In the genomic region with DNA sequence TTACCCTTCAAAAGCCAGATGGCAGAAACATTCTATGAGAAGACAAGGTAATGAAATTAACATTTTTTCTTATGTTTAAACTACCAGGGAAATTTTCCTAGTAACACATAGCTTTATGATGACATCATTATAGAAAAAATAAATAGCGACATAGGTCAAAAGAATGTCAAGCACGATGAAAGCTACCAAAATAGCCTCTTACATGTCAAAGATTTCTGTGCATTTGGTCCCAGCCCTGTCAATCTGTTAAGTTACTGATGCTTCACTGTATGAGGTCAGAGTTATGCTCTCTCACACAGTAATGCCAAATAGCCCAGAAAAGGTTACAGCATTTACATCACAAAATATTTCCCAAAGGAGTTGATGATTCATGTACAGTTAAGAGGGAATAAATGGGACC, we compare ENCODE assay signal across 1 cellular context.
TF ChIP-seq lines count a peak whose summit lies in the region.

No MANE protein-coding gene starts in this region.

TF ChIP-seq in SK-N-SH treated with all-trans-retinoic acid at 6 μM for 48 hours, 23 proteins besides CTCF, POLR2A, EP300 and RAD21 (continued from another document):
- TF ChIP-seq, protein P1, sequence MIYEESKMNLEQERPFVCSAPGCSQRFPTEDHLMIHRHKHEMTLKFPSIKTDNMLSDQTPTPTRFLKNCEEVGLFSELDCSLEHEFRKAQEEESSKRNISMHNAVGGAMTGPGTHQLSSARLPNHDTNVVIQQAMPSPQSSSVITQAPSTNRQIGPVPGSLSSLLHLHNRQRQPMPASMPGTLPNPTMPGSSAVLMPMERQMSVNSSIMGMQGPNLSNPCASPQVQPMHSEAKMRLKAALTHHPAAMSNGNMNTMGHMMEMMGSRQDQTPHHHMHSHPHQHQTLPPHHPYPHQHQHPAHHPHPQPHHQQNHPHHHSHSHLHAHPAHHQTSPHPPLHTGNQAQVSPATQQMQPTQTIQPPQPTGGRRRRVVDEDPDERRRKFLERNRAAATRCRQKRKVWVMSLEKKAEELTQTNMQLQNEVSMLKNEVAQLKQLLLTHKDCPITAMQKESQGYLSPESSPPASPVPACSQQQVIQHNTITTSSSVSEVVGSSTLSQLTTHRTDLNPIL (CRISPR knock-in tag; IDR thresholded peaks at IDR 0.05; ENCODE audit: low read depth) = peak; percentile 97
- peak; percentile 86 for TF ChIP-seq ISL1 (CRISPR knock-in tag; IDR thresholded peaks at IDR 0.05)
- TF ChIP-seq ZFP3 (CRISPR knock-in tag; IDR thresholded peaks at IDR 0.05) = 0 out of 2 replicates have a peak, but pooled peaks have one; percentile 30
